In the genomic region with DNA sequence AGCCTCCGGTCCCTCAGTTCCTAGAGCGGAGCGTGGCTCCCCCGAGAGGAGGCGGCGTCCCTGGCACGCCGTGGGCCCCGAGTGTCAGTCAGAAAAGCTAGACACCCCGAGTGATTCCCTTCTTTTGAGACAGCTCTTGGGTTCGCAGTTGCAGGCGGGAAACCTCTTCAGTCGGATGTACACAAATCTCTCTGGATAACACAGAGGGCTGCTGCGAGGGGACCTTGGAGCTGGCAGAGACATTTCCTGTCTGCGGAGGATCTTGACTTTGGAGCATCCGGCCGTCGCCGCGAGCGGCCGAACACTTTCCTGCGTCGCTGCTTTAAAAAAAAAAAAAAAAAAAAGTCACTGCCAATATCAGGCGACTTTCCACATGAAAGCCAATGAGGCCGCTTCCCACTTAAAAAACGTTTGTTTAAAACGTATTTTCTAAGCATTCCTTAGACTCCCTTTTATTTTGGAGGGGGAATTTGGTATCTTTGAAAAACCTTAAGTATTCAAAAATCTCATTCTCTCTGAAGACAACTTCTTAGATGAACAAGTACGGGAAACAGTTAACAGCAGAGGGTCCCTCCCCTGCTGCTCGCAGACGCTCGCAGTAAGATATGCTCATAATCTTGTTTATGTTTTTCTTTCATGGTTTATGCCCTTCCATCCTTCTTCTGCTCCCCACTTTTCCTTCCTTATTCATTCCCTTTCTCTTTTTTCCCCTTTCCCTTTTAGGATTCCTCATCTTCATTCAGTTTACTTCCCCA, we compare ENCODE assay signal across 1 cellular context.
TF ChIP-seq lines count a peak whose summit lies in the region.

No MANE protein-coding gene starts in this region.

TF ChIP-seq in HEK293, 187 proteins besides CTCF, POLR2A, EP300 and RAD21 (continued from another document and continues in another):
- TF ChIP-seq SP7 (tag by site-specific recombination; IDR thresholded peaks at IDR 0.05) (no peak), ZNF843 (tag by site-specific recombination; IDR thresholded peaks at IDR 0.05) (no peak), ZNF121 (tag by site-specific recombination; IDR thresholded peaks at IDR 0.05) (no peak), ZNF830 (tag by site-specific recombination; IDR thresholded peaks at IDR 0.05; ENCODE audit: low read depth) (no peak), ZNF600 (tag by site-specific recombination; IDR thresholded peaks at IDR 0.05) (peak; percentile 20), ZNF169 (tag by site-specific recombination; IDR thresholded peaks at IDR 0.05) (no peak), ZNF366 (tag by site-specific recombination; conservative IDR thresholded peaks at IDR 0.05) (peak; percentile 72; the same call in 1 of the 2 replicates), ZFHX2 (tag by site-specific recombination; conservative IDR thresholded peaks at IDR 0.05) (no peak), ZNF324 (tag by site-specific recombination; IDR thresholded peaks at IDR 0.05) (no peak), ZFP37 (tag by site-specific recombination; IDR thresholded peaks at IDR 0.05) (no peak), ZNF785 (tag by site-specific recombination; IDR thresholded peaks at IDR 0.05) (no peak), ZNF138 (tag by site-specific recombination; IDR thresholded peaks at IDR 0.05; ENCODE audit: borderline replicate concordance) (no peak), ZXDB (tag by site-specific recombination; IDR thresholded peaks at IDR 0.05) (peak; percentile 51; the same call in 1 of the 2 replicates), ZNF426 (tag by site-specific recombination; IDR thresholded peaks at IDR 0.05) (no peak), ZNF37A (tag by site-specific recombination; IDR thresholded peaks at IDR 0.05) (no peak), FEZF1 (tag by site-specific recombination; IDR thresholded peaks at IDR 0.05) (no peak), ZNF175 (tag by site-specific recombination; IDR thresholded peaks at IDR 0.05) (no peak), KLF8 (tag by site-specific recombination; IDR thresholded peaks at IDR 0.05) (no peak), ZNF596 (tag by site-specific recombination; IDR thresholded peaks at IDR 0.05) (no peak)
- TF ChIP-seq, protein P1, sequence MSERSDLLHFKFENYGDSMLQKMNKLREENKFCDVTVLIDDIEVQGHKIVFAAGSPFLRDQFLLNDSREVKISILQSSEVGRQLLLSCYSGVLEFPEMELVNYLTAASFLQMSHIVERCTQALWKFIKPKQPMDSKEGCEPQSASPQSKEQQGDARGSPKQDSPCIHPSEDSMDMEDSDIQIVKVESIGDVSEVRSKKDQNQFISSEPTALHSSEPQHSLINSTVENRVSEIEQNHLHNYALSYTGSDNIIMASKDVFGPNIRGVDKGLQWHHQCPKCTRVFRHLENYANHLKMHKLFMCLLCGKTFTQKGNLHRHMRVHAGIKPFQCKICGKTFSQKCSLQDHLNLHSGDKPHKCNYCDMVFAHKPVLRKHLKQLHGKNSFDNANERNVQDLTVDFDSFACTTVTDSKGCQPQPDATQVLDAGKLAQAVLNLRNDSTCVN (tag by site-specific recombination; optimal IDR thresholded peaks at IDR 0.05): peak; percentile 6
- TF ChIP-seq, protein P2, sequence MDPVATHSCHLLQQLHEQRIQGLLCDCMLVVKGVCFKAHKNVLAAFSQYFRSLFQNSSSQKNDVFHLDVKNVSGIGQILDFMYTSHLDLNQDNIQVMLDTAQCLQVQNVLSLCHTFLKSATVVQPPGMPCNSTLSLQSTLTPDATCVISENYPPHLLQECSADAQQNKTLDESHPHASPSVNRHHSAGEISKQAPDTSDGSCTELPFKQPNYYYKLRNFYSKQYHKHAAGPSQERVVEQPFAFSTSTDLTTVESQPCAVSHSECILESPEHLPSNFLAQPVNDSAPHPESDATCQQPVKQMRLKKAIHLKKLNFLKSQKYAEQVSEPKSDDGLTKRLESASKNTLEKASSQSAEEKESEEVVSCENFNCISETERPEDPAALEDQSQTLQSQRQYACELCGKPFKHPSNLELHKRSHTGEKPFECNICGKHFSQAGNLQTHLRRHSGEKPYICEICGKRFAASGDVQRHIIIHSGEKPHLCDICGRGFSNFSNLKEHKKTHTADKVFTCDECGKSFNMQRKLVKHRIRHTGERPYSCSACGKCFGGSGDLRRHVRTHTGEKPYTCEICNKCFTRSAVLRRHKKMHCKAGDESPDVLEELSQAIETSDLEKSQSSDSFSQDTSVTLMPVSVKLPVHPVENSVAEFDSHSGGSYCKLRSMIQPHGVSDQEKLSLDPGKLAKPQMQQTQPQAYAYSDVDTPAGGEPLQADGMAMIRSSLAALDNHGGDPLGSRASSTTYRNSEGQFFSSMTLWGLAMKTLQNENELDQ (tag by site-specific recombination; IDR thresholded peaks at IDR 0.05; ENCODE audit: low read depth): no peak
- TF ChIP-seq, protein P3, sequence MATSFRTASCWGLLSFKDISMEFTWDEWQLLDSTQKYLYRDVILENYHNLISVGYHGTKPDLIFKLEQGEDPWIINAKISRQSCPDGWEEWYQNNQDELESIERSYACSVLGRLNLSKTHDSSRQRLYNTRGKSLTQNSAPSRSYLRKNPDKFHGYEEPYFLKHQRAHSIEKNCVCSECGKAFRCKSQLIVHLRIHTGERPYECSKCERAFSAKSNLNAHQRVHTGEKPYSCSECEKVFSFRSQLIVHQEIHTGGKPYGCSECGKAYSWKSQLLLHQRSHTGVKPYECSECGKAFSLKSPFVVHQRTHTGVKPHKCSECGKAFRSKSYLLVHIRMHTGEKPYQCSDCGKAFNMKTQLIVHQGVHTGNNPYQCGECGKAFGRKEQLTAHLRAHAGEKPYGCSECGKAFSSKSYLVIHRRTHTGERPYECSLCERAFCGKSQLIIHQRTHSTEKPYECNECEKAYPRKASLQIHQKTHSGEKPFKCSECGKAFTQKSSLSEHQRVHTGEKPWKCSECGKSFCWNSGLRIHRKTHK (tag by site-specific recombination; IDR thresholded peaks at IDR 0.05): no peak
- TF ChIP-seq, protein P4, sequence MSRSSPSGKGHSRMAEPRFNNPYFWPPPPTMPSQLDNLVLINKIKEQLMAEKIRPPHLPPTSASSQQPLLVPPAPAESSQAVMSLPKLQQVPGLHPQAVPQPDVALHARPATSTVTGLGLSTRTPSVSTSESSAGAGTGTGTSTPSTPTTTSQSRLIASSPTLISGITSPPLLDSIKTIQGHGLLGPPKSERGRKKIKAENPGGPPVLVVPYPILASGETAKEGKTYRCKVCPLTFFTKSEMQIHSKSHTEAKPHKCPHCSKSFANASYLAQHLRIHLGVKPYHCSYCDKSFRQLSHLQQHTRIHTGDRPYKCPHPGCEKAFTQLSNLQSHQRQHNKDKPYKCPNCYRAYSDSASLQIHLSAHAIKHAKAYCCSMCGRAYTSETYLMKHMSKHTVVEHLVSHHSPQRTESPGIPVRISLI (tag by site-specific recombination; IDR thresholded peaks at IDR 0.05): peak; percentile 97
- TF ChIP-seq, protein P5, sequence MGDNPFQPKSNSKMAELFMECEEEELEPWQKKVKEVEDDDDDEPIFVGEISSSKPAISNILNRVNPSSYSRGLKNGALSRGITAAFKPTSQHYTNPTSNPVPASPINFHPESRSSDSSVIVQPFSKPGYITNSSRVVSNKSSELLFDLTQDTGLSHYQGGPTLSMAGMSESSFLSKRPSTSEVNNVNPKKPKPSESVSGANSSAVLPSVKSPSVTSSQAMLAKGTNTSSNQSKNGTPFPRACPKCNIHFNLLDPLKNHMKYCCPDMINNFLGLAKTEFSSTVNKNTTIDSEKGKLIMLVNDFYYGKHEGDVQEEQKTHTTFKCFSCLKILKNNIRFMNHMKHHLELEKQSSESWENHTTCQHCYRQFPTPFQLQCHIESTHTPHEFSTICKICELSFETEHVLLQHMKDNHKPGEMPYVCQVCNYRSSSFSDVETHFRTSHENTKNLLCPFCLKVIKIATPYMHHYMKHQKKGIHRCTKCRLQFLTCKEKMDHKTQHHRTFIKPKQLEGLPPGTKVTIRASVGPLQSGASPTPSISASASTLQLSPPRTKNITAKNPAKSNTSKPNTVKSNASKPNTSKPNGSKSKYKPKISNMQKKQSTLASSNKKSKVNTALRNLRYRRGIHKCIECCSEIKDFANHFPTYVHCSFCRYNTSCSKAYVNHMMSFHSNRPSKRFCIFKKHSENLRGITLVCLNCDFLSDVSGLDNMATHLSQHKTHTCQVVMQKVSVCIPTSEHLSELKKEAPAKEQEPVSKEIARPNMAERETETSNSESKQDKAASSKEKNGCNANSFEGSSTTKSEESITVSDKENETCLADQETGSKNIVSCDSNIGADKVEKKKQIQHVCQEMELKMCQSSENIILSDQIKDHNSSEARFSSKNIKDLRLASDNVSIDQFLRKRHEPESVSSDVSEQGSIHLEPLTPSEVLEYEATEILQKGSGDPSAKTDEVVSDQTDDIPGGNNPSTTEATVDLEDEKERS (tag by site-specific recombination; IDR thresholded peaks at IDR 0.05): no peak
- TF ChIP-seq, protein P6, sequence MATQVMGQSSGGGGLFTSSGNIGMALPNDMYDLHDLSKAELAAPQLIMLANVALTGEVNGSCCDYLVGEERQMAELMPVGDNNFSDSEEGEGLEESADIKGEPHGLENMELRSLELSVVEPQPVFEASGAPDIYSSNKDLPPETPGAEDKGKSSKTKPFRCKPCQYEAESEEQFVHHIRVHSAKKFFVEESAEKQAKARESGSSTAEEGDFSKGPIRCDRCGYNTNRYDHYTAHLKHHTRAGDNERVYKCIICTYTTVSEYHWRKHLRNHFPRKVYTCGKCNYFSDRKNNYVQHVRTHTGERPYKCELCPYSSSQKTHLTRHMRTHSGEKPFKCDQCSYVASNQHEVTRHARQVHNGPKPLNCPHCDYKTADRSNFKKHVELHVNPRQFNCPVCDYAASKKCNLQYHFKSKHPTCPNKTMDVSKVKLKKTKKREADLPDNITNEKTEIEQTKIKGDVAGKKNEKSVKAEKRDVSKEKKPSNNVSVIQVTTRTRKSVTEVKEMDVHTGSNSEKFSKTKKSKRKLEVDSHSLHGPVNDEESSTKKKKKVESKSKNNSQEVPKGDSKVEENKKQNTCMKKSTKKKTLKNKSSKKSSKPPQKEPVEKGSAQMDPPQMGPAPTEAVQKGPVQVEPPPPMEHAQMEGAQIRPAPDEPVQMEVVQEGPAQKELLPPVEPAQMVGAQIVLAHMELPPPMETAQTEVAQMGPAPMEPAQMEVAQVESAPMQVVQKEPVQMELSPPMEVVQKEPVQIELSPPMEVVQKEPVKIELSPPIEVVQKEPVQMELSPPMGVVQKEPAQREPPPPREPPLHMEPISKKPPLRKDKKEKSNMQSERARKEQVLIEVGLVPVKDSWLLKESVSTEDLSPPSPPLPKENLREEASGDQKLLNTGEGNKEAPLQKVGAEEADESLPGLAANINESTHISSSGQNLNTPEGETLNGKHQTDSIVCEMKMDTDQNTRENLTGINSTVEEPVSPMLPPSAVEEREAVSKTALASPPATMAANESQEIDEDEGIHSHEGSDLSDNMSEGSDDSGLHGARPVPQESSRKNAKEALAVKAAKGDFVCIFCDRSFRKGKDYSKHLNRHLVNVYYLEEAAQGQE (tag by site-specific recombination; IDR thresholded peaks at IDR 0.05): no peak
- TF ChIP-seq, protein P7, sequence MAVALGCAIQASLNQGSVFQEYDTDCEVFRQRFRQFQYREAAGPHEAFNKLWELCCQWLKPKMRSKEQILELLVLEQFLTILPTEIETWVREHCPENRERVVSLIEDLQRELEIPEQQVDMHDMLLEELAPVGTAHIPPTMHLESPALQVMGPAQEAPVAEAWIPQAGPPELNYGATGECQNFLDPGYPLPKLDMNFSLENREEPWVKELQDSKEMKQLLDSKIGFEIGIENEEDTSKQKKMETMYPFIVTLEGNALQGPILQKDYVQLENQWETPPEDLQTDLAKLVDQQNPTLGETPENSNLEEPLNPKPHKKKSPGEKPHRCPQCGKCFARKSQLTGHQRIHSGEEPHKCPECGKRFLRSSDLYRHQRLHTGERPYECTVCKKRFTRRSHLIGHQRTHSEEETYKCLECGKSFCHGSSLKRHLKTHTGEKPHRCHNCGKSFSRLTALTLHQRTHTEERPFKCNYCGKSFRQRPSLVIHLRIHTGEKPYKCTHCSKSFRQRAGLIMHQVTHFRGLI (tag by site-specific recombination; IDR thresholded peaks at IDR 0.05): no peak
- TF ChIP-seq, protein P8, sequence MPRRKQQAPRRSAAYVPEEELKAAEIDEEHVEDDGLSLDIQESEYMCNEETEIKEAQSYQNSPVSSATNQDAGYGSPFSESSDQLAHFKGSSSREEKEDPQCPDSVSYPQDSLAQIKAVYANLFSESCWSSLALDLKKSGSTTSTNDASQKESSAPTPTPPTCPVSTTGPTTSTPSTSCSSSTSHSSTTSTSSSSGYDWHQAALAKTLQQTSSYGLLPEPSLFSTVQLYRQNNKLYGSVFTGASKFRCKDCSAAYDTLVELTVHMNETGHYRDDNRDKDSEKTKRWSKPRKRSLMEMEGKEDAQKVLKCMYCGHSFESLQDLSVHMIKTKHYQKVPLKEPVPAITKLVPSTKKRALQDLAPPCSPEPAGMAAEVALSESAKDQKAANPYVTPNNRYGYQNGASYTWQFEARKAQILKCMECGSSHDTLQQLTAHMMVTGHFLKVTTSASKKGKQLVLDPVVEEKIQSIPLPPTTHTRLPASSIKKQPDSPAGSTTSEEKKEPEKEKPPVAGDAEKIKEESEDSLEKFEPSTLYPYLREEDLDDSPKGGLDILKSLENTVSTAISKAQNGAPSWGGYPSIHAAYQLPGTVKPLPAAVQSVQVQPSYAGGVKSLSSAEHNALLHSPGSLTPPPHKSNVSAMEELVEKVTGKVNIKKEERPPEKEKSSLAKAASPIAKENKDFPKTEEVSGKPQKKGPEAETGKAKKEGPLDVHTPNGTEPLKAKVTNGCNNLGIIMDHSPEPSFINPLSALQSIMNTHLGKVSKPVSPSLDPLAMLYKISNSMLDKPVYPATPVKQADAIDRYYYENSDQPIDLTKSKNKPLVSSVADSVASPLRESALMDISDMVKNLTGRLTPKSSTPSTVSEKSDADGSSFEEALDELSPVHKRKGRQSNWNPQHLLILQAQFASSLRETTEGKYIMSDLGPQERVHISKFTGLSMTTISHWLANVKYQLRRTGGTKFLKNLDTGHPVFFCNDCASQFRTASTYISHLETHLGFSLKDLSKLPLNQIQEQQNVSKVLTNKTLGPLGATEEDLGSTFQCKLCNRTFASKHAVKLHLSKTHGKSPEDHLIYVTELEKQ (tag by site-specific recombination; IDR thresholded peaks at IDR 0.05; ENCODE audit: borderline replicate concordance): no peak
- TF ChIP-seq, protein P9, sequence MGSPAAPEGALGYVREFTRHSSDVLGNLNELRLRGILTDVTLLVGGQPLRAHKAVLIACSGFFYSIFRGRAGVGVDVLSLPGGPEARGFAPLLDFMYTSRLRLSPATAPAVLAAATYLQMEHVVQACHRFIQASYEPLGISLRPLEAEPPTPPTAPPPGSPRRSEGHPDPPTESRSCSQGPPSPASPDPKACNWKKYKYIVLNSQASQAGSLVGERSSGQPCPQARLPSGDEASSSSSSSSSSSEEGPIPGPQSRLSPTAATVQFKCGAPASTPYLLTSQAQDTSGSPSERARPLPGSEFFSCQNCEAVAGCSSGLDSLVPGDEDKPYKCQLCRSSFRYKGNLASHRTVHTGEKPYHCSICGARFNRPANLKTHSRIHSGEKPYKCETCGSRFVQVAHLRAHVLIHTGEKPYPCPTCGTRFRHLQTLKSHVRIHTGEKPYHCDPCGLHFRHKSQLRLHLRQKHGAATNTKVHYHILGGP (tag by site-specific recombination; IDR thresholded peaks at IDR 0.05): no peak
